In the genomic region with DNA sequence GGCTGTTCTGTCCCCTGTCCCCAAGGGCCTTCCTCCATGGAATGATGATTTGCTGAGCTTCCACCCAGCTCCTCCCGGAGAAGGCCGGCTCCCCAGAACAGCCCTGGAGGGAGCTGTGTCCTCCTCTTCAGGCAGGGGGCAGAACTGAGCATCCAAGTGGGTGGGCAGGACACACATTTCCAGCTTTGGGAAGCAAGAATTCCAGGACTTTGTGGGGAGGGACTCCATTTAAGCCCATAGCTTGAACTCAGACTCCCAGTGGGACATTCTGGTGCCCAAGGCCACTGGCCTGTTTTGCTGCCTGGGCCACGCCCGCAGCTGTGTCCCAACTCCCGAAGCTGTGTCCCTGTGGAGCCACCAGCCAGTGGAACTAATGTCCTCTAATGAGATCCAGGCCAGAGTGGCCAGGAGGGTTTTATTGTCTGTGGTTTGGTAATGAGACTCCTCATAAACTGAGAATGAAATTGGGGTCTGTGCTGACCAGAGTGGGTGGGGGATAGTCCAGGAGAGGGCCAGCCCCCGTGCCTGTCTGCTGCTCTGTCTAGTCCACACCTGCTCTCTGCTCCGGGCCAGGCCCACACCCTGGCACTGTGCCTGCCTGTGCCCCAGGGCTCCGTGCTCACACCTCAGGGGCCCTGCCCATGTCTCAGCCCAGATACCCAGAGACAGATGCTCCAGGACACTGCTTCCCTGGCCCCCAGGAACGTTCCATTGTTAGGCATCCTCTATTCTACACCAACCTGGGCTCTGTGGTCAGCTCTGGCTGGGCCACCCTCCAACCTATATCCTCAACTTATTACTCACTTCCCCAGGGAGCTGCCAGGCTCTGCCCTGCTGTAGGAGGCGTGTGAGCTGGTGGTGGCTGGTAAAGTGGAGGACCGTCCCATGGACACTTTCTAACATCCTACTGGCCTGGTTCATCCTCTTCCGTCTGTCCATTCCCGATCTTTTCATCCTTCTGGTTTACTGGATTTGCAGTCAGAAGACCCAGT, we compare ENCODE assay signal across 8 cellular contexts. TPM values are rescaled to one million over a fixed set of nuclear protein-coding genes. Genes with fewer than 3 reads are reported as not detected.
A peak's percentile ranks its signal among the peaks of the same experiment; 100 is the strongest.
DNase-seq lines count a peak whose midpoint lies in the region; ATAC-seq, FAIRE-seq and TF ChIP-seq lines count a peak whose summit lies in the region.

No MANE protein-coding gene starts in this region.

- intact Hi-C loops in GM12878 (cut with micrococcal nuclease; ENCODE audit: unreplicated experiment), result no loop called here
- intact Hi-C loops in HepG2 (cut with micrococcal nuclease; ENCODE audit: unreplicated experiment), result no loop called here

- peak; percentile 70 for TF ChIP-seq CTCF in HFF-Myc (IDR thresholded peaks at IDR 0.05; ENCODE audit: low read depth, low read length, missing control alignments)
- TF ChIP-seq CTCF in GM12878 (IDR thresholded peaks at IDR 0.05 in 2 of 3, conservative IDR thresholded peaks at IDR 0.05 in 1 of 3; ENCODE audit: control insufficient read depth in 2 of 3, extremely low read depth in 1 of 3, insufficient read depth in 1 of 3, low read depth in 3 of 3, low read length in 3 of 3), result peak; percentile 23 to 39 (median 36); a peak in 4 of 6 replicates
- peak; percentile 64 for TF ChIP-seq CTCF in HepG2 (CRISPR knock-in tag; IDR thresholded peaks at IDR 0.05)

- H3K4me3 ChIP-seq in HFF-Myc (replicated peaks; ENCODE audit: low read depth, low read length) (no peak overlapping the region), GM12878 (no peak overlapping the region), HepG2 (replicated peaks in 1 of 3; ENCODE audit: insufficient read depth in 1 of 3, low read depth in 2 of 3, low read length in 3 of 3) (no peak overlapping the region)

- BruUV-seq in GM12878 (replicated peaks; lab: Mats Ljungman, UMichigan) (no TSS peak), HepG2 (replicated peaks; lab: Mats Ljungman, UMichigan) (no TSS peak)

- DNase-seq in AG20443 (ENCODE audit: low spot score), result peak; percentile 77
- peak; percentile 25 for DNase-seq in HFF-Myc (ENCODE audit: extremely low read depth, low read depth)
- no peak for DNase-seq in GM12878 (ENCODE audit: low read depth, low spot score)
- peak; percentile 67 for DNase-seq in HepG2 (ENCODE audit: low spot score)
- no peak for DNase-seq in activated CD4-positive, alpha-beta T cell treated with anti-CD3 and anti-CD28 coated beads for 4 hours

- SMC1A ChIA-PET in GM12878 (lab: Charles Lee; ENCODE audit: uncharacterized antibody, unreplicated experiment), result interaction anchor here (2.2 kb wide), 1 partner anchor 47 kb away, joined by 10 read pairs; no protein-coding TSS in a partner anchor

- peaks cover 1% of the 10 kb centered on the region for H3K79me2 ChIP-seq in GM12878 (ENCODE audit: control insufficient read depth, insufficient read depth, low read length)
- no peaks in the 10 kb centered on the region for H3K79me2 ChIP-seq in HepG2 (ENCODE audit: insufficient read depth, low read length)

- no peak overlapping the region for H3K9ac ChIP-seq in GM12878 (ENCODE audit: control insufficient read depth, insufficient read depth, low read length)
- H3K9ac ChIP-seq in HepG2 (ENCODE audit: insufficient read depth, low read depth, low read length), result no peak overlapping the region

- FAIRE-seq in GM12878 (lab: Jason Lieb, UNC), result no peak
- FAIRE-seq in HepG2 (lab: Jason Lieb, UNC), result peak; percentile 70

- ATAC-seq in GM12878 (no peak; the same call in 2 of the 3 replicates), HepG2 (peak; percentile 70), GM21825 (IDR thresholded peaks at IDR 0.05; ENCODE audit: unreplicated experiment) (no peak), HG03439 (IDR thresholded peaks at IDR 0.05; ENCODE audit: unreplicated experiment) (no peak), HG02840 (IDR thresholded peaks at IDR 0.05; ENCODE audit: low FRiP score, unreplicated experiment) (no peak)

- H4K20me1 ChIP-seq in GM12878 (ENCODE audit: control insufficient read depth, insufficient read depth) (no peaks in the 10 kb centered on the region), HepG2 (ENCODE audit: insufficient read depth, low read length) (no peaks in the 10 kb centered on the region)

- H3K27me3 ChIP-seq in GM12878 (replicated peaks in 1 of 2; ENCODE audit: control insufficient read depth in 2 of 2, insufficient read depth in 2 of 2, low read length in 1 of 2), result no peaks in the 10 kb centered on the region
- H3K27me3 ChIP-seq in HepG2 (ENCODE audit: control insufficient read depth in 1 of 2, insufficient read depth in 2 of 2, low read length in 2 of 2), result no peaks in the 10 kb centered on the region

- H3K9me3 ChIP-seq in GM12878 (replicated peaks; ENCODE audit: control insufficient read depth, insufficient read depth, low read length), result no peaks in the 10 kb centered on the region
- no peaks in the 10 kb centered on the region for H3K9me3 ChIP-seq in HepG2 (ENCODE audit: low read length)

- H3K4me1 ChIP-seq in GM12878 (ENCODE audit: control insufficient read depth, insufficient read depth, low read length) (peaks cover 15% of the 10 kb centered on the region), HepG2 (ENCODE audit: insufficient read depth, low read length) (peaks cover 46% of the 10 kb centered on the region)

- CTCF ChIA-PET in GM12878 (lab: Yijun Ruan, JAX), result interaction anchor here (0.9 to 4.8 kb wide), 7 partner anchors 12 to 47 kb away, joined by 3 to 24 read pairs (median 4); no protein-coding TSS in a partner anchor
- CTCF ChIA-PET in HepG2 (lab: Yijun Ruan, JAX; ENCODE audit: low intra/inter-chr PET ratio, low total read pairs), result no interaction called here

- TF ChIP-seq EP300 in GM12878 (IDR thresholded peaks at IDR 0.05; ENCODE audit: borderline replicate concordance in 1 of 2, control insufficient read depth in 1 of 2, low read depth in 2 of 2, low read length in 2 of 2), result no peak
- TF ChIP-seq EP300 in HepG2 (IDR thresholded peaks at IDR 0.05; ENCODE audit: low read depth in 2 of 2, low read length in 2 of 2), result no peak
- no peak for TF ChIP-seq EP300 in HepG2 (CRISPR knock-in tag; IDR thresholded peaks at IDR 0.05; ENCODE audit: borderline replicate concordance)

- H3K36me3 ChIP-seq in GM12878 (ENCODE audit: control insufficient read depth in 2 of 2, insufficient read depth in 2 of 2, low read length in 1 of 2) (no peaks in the 10 kb centered on the region; a peak in 2 of 4 replicates), HepG2 (replicated peaks in 1 of 2; ENCODE audit: control insufficient read depth in 1 of 2, insufficient read depth in 2 of 2, low read length in 2 of 2) (no peaks in the 10 kb centered on the region; a peak in 1 of 5 replicates)

- in situ Hi-C loops in GM12878 (cut with MboI) (no loop called here), HepG2 (cut with HindIII; ENCODE audit: extremely low pct_ligation_motif_present, low pct_unique_long_range_greater_than_20kb) (no loop called here)

- POLR2A ChIA-PET in GM12878 (lab: Charles Lee), result interaction anchor here (1.0 kb wide), 2 partner anchors 12 to 27 kb away, joined by 3 to 4 read pairs; no protein-coding TSS in a partner anchor
- POLR2A ChIA-PET in HepG2 (lab: Yijun Ruan, JAX), result interaction anchor here (1.0 to 1.1 kb wide), 2 partner anchors 8 to 58 kb away, joined by 3 read pairs; a partner anchor contains a TSS

- TF ChIP-seq RAD21 in GM12878 (IDR thresholded peaks at IDR 0.05; ENCODE audit: insufficient read depth, low read depth, low read length), result no peak
- no peak for TF ChIP-seq RAD21 in HepG2 (CRISPR knock-in tag; IDR thresholded peaks at IDR 0.05)

- H3K27ac ChIP-seq in GM12878 (ENCODE audit: control insufficient read depth, insufficient read depth) (no peak overlapping the region), HepG2 (ENCODE audit: extremely low read length, insufficient read depth, low read length) (no peak overlapping the region)

- RAD21 ChIA-PET in GM12878 (lab: Charles Lee; ENCODE audit: unreplicated experiment), result interaction anchor here (1.0 to 9.2 kb wide), 2 partner anchors 8 to 48 kb away, joined by 3 to 192 read pairs; no protein-coding TSS in a partner anchor

- TF ChIP-seq POLR2A in GM12878 (IDR thresholded peaks at IDR 0.05; ENCODE audit: low read depth, low read length) (no peak), HepG2 (IDR thresholded peaks at IDR 0.05; ENCODE audit: insufficient read depth in 1 of 2, low read depth in 2 of 2, low read length in 2 of 2) (no peak)

- H3K4me2 ChIP-seq in GM12878 (ENCODE audit: control insufficient read depth, insufficient read depth), result peak overlapping the region; percentile 41
- no peak overlapping the region for H3K4me2 ChIP-seq in HepG2 (ENCODE audit: low read depth, low read length)

- WGBS in GM12878 (ENCODE audit: insufficient coverage, insufficient replicate concordance, low lambda C conversion rate, missing lambda C conversion rate), result 59% methylated on average over 13 of the region's 13 CpGs
- WGBS in HepG2 (ENCODE audit: low lambda C conversion rate), result 80% methylated on average over 10 of the region's 13 CpGs

- H2AFZ ChIP-seq in GM12878 (ENCODE audit: control insufficient read depth, low read depth, low read length) (no peak overlapping the region), HepG2 (ENCODE audit: low read length) (no peak overlapping the region)

RNA-seq across cellular contexts. Expression of a gene that starts 7.6 kb away (rescaled TPM):
- 28.9 and 37.4 TPM in 2 replicates for total RNA-seq in GM12878 (2013; cell fraction: nucleolus; rRNA removed)
- total RNA-seq in GM12878 (2014; rRNA removed), result 2.3 and 2.4 TPM in 2 replicates
- 1.4 and 2.4 TPM in 2 replicates for total RNA-seq in GM12878 (2014; rRNA removed; fragmentation: Illumina TruSeq; extraction: Trizol)
- 7.5 and 8.7 TPM in 2 replicates for total RNA-seq in GM12878 (2021)
- polyA plus RNA-seq in GM12878 (2011; ENCODE audit: low read depth), result 6.9 TPM
- polyA plus RNA-seq in GM12878 (2011; rRNA removed), result 3.8 and 9.2 TPM in 2 replicates
- polyA plus RNA-seq in GM12878 (2011; cell fraction: cytosol; rRNA removed), result 10.4 and 13.9 TPM in 2 replicates
- 13.1 and 14.9 TPM in 2 replicates for polyA plus RNA-seq in GM12878 (2011; cell fraction: nucleus; rRNA removed)
- 16.1 and 16.9 TPM in 2 replicates for polyA plus RNA-seq in GM12878 (2012)
- 2.3 and 4.5 TPM in 2 replicates for polyA plus RNA-seq in GM12878 (2014; fragmentation: Illumina TruSeq; extraction: Trizol)
- 1 to 10 TPM; 1.4 to 1.5 TPM for polyA plus RNA-seq in GM12878 (2014; fragmentation: Nextera tagmentation; extraction: Ambion mirVana)
- 2.9 and 4.1 TPM in 2 replicates for polyA plus RNA-seq in GM12878 (2014; rRNA removed)
- 1 to 10 TPM in 1 of 2 experiments, under 1 TPM in 1; 0.97 to 1.4 TPM for polyA plus RNA-seq in GM12878 (2016; fragmentation: Nextera tagmentation; extraction: Ambion mirVana)
- polyA minus RNA-seq in GM12878 (2011; rRNA and poly(A)+ RNA removed), result 15.3 and 21.6 TPM in 2 replicates
- 12.3 and 12.7 TPM in 2 replicates for polyA minus RNA-seq in GM12878 (2011; cell fraction: cytosol; rRNA and poly(A)+ RNA removed)
- polyA minus RNA-seq in GM12878 (2011; cell fraction: nucleus; rRNA and poly(A)+ RNA removed), result 11.2 and 13.6 TPM in 2 replicates
- total RNA-seq in HepG2 (2016; rRNA removed; fragmentation: Illumina TruSeq; extraction: Trizol), result 4.1 and 7.3 TPM in 2 replicates
- 1.8 and 2.9 TPM in 2 replicates for total RNA-seq in HepG2 (2016; cell fraction: cytosol; rRNA removed; fragmentation: Illumina TruSeq; extraction: Trizol; ENCODE audit: low read depth)
- 4.3 and 5.3 TPM in 2 replicates for total RNA-seq in HepG2 (2016; cell fraction: insoluble cytoplasmic fraction; rRNA removed; fragmentation: Illumina TruSeq; extraction: Trizol)
- total RNA-seq in HepG2 (2016; cell fraction: membrane; rRNA removed; fragmentation: Illumina TruSeq; extraction: Trizol), result 5.3 and 6.4 TPM in 2 replicates
- 5.4 and 6.5 TPM in 2 replicates for total RNA-seq in HepG2 (2016; cell fraction: nucleus; rRNA removed; fragmentation: Illumina TruSeq; extraction: Trizol)
- polyA plus RNA-seq in HepG2 (2011; rRNA removed), result 3.9 and 4.7 TPM in 2 replicates
- polyA plus RNA-seq in HepG2 (2011; cell fraction: cytosol; rRNA removed), result 2.3 and 2.9 TPM in 2 replicates
- 3.6 and 4.2 TPM in 2 replicates for polyA plus RNA-seq in HepG2 (2011; cell fraction: nucleus; rRNA removed)
- 3.3 and 4.2 TPM in 2 replicates for polyA plus RNA-seq in HepG2 (2012)
- polyA plus RNA-seq in HepG2 (2016; cell fraction: cytosol; fragmentation: Illumina TruSeq; extraction: Trizol; ENCODE audit: low read depth), result 1.8 and 1.9 TPM in 2 replicates
- polyA plus RNA-seq in HepG2 (2016; cell fraction: insoluble cytoplasmic fraction; fragmentation: Illumina TruSeq; extraction: Trizol; ENCODE audit: low read depth), result 4.9 and 6.0 TPM in 2 replicates
- polyA plus RNA-seq in HepG2 (2016; cell fraction: membrane; fragmentation: Illumina TruSeq; extraction: Trizol; ENCODE audit: low read depth), result 4.1 and 4.8 TPM in 2 replicates
- 9.3 and 9.9 TPM in 2 replicates for polyA plus RNA-seq in HepG2 (2016; cell fraction: nucleus; fragmentation: Illumina TruSeq; extraction: Trizol; ENCODE audit: insufficient read depth, low read depth)
- 4.1 and 6.6 TPM in 2 replicates for polyA minus RNA-seq in HepG2 (2011; rRNA and poly(A)+ RNA removed; ENCODE audit: low replicate concordance)
- polyA minus RNA-seq in HepG2 (2011; cell fraction: cytosol; rRNA and poly(A)+ RNA removed), result 3.0 and 4.1 TPM in 2 replicates
- 6.1 and 6.6 TPM in 2 replicates for polyA minus RNA-seq in HepG2 (2011; cell fraction: nucleus; rRNA and poly(A)+ RNA removed)

Comparison
In these comparisons a context has a peak if more than half of its experiments do, and no peak if none do; other contexts are left out.
1. DNase-seq: peak in AG20443 (single experiment), HFF-Myc (single experiment) and HepG2 (single experiment); none in GM12878 (single experiment) and activated CD4-positive, alpha-beta T cell treated with anti-CD3 and anti-CD28 coated beads for 4 hours (0 of 2).
2. Peak in every context shown above with its lines, with median percentiles within 50 percentile points of each other: CTCF ChIP-seq.